Comparison of ENCODE assay signal across 22 cellular contexts in genomic region chr15:73572296-73572695, GRCh38.
A peak's percentile ranks its signal among the peaks of the same experiment; 100 is the strongest.
DNase-seq lines count a peak whose midpoint lies in the region; ATAC-seq and FAIRE-seq lines count a peak whose summit lies in the region.
"Had no signal": no experiment of that assay in that cellular context is flagged by ENCODE, and none has a peak within 500 bp of the region (broad histone marks: within the 10 kb centered on the region; RNA-seq: fewer than 3 reads in every experiment).

No MANE protein-coding gene starts in this region.

- H3K9me3 ChIP-seq in small intestine (ENCODE audit: control insufficient read depth, low read depth), result no peaks in the 10 kb centered on the region

- no peak overlapping the region for H3K4me3 ChIP-seq in small intestine (ENCODE audit: low read depth in 1 of 2, low read length in 2 of 2)
- H3K4me3 ChIP-seq: GM23338 had no signal

- 34 to 60% (median 49%) methylated on average over 5 of the region's 5 CpGs for WGBS in small intestine, 3 donors

- ATAC-seq in activated CD4-positive, alpha-beta T cell treated with anti-CD3 and anti-CD28 coated beads for 36 hours, result peak; percentile 53
- ATAC-seq in stimulated activated naive CD8-positive, alpha-beta T cell treated with anti-CD3 and anti-CD28 coated beads, Interleukin-15, Interleukin-2, amounts not matched to agents 100 U/mL and 50 U/mL, for 24 hours, result peak; percentile 57
- no peak for ATAC-seq in stimulated activated naive CD8-positive, alpha-beta T cell treated with anti-CD3 and anti-CD28 coated beads, Interleukin-15, amount 100 ng/mL, for 72 hours
- ATAC-seq: CD8-positive, alpha-beta T cell; GM23338; HCT116 had no signal

- intact Hi-C loops in activated CD4-positive, alpha-beta T cell treated with anti-CD3 and anti-CD28 coated beads for 36 hours (cut with DNase I, micrococcal nuclease), result no loop called here

- no peak overlapping the region for H3K27ac ChIP-seq in small intestine (ENCODE audit: low read depth in 1 of 2, low read length in 1 of 2)
- H3K27ac ChIP-seq: KMS-11 had no signal

- peaks cover 18% of the 10 kb centered on the region for H3K4me1 Mint-ChIP-seq in activated CD4-positive, alpha-beta T cell treated with anti-CD3 and anti-CD28 coated beads for 36 hours
- H3K4me1 Mint-ChIP-seq in stimulated activated naive CD8-positive, alpha-beta T cell treated with anti-CD3 and anti-CD28 coated beads, Interleukin-15, amount 100 ng/mL, for 72 hours, result peaks cover 6% of the 10 kb centered on the region
- H3K4me1 Mint-ChIP-seq: GM23338 had no signal

- H3K27ac Mint-ChIP-seq in activated CD4-positive, alpha-beta T cell treated with anti-CD3 and anti-CD28 coated beads for 36 hours, result no peak overlapping the region
- H3K27ac Mint-ChIP-seq in stimulated activated naive CD8-positive, alpha-beta T cell treated with anti-CD3 and anti-CD28 coated beads, Interleukin-15, amount 100 ng/mL, for 72 hours, result peak overlapping the region in 1 of 2 donors; percentile 22
- H3K27ac Mint-ChIP-seq: CD8-positive, alpha-beta T cell; GM23338 had no signal

- H3K27me3 ChIP-seq in small intestine (ENCODE audit: control insufficient read depth in 2 of 2, insufficient read depth in 2 of 2, low read length in 2 of 2), result no peaks in the 10 kb centered on the region

- H3K27me3 Mint-ChIP-seq in activated CD4-positive, alpha-beta T cell treated with anti-CD3 and anti-CD28 coated beads for 36 hours, result no peaks in the 10 kb centered on the region
- no peaks in the 10 kb centered on the region for H3K27me3 Mint-ChIP-seq in stimulated activated naive CD8-positive, alpha-beta T cell treated with anti-CD3 and anti-CD28 coated beads, Interleukin-15, amount 100 ng/mL, for 72 hours

- no peak for FAIRE-seq in small intestine (lab: Jason Lieb, UNC)
- FAIRE-seq: GM12891, GM18507 had no signal

- CTCF ChIA-PET in activated CD4-positive, alpha-beta T cell treated with anti-CD3 and anti-CD28 coated beads for 36 hours (lab: Charles Lee), result interaction anchor here (0.9 to 1.5 kb wide), 4 partner anchors 12 to 331 kb away, joined by 3 read pairs; no protein-coding TSS in a partner anchor

- no peak for DNase-seq in activated CD4-positive, alpha-beta T cell treated with anti-CD3 and anti-CD28 coated beads for 36 hours
- DNase-seq in activated CD4-positive, alpha-beta T cell treated with anti-CD3 and anti-CD28 coated beads for 1 hour, result no peak
- DNase-seq in stimulated activated naive CD8-positive, alpha-beta T cell treated with anti-CD3 and anti-CD28 coated beads, Interleukin-15, Interleukin-2, amounts not matched to agents 100 U/mL and 50 U/mL, for 24 hours, result no peak
- DNase-seq in stimulated activated naive CD8-positive, alpha-beta T cell treated with anti-CD3 and anti-CD28 coated beads, Interleukin-15, amount 100 ng/mL, for 72 hours, result no peak
- DNase-seq in small intestine, result peak; percentile 33
- DNase-seq in CD1c-positive myeloid dendritic cell (ENCODE audit: extremely low spot score), result no peak
- DNase-seq in activated CD8-positive, alpha-beta memory T cell treated with anti-CD3 and anti-CD28 coated beads for 24 hours, result no peak
- DNase-seq in cortex of kidney (lab: John Stamatoyannopoulos, UW), result no peak
- DNase-seq: 8988T; CD8-positive, alpha-beta T cell; GDM1; NCI-H1048; NCI-H1436 treated with DMSO at 0.1 percent for 48 hours; NCI-H2029 treated with DMSO at 0.1 percent for 48 hours; NCI-H748 treated with DMSO at 0.1 percent for 48 hours; OCI-M1; RPMI8226 had no signal

- peaks cover 6 to 8% of the 10 kb centered on the region in 2 donors for H3K4me1 ChIP-seq in small intestine (ENCODE audit: control insufficient read depth in 2 of 2, insufficient read depth in 1 of 2, low read depth in 1 of 2, low read length in 1 of 2)

- peaks cover 13 to 24% of the 10 kb centered on the region in 2 donors for H3K36me3 ChIP-seq in small intestine (ENCODE audit: control insufficient read depth in 2 of 2, insufficient read depth in 2 of 2, low read length in 2 of 2)

- POLR2A ChIA-PET in activated CD4-positive, alpha-beta T cell treated with anti-CD3 and anti-CD28 coated beads for 36 hours (lab: Charles Lee), result no interaction called here

- no peak overlapping the region for H3K4me3 Mint-ChIP-seq in activated CD4-positive, alpha-beta T cell treated with anti-CD3 and anti-CD28 coated beads for 36 hours
- H3K4me3 Mint-ChIP-seq in stimulated activated naive CD8-positive, alpha-beta T cell treated with anti-CD3 and anti-CD28 coated beads, Interleukin-15, amount 100 ng/mL, for 72 hours, result no peak overlapping the region
- H3K4me3 Mint-ChIP-seq: CD8-positive, alpha-beta T cell; GM23338 had no signal

- H3K9me3 Mint-ChIP-seq in activated CD4-positive, alpha-beta T cell treated with anti-CD3 and anti-CD28 coated beads for 36 hours (ENCODE audit: low read depth), result no peaks in the 10 kb centered on the region
- no peaks in the 10 kb centered on the region for H3K9me3 Mint-ChIP-seq in stimulated activated naive CD8-positive, alpha-beta T cell treated with anti-CD3 and anti-CD28 coated beads, Interleukin-15, amount 100 ng/mL, for 72 hours
- H3K9me3 Mint-ChIP-seq: CD8-positive, alpha-beta T cell; GM23338 had no signal

- H3K36me3 Mint-ChIP-seq in activated CD4-positive, alpha-beta T cell treated with anti-CD3 and anti-CD28 coated beads for 36 hours (ENCODE audit: low read depth), result peaks cover 33% of the 10 kb centered on the region
